Comparison of ENCODE assay signal across 19 cellular contexts in genomic region chr11:111691731-111692130, GRCh38.
"Had no signal": no experiment of that assay in that cellular context is flagged by ENCODE, and none has a peak within 500 bp of the region (broad histone marks: within the 10 kb centered on the region; RNA-seq: fewer than 3 reads in every experiment).

No MANE protein-coding gene starts in this region.

- FAIRE-seq: bronchial epithelial cell had no signal

- H3K4me3 ChIP-seq: left lung, spleen had no signal

- H3K9me3 ChIP-seq: left lung, spleen had no signal

- H3K27ac Mint-ChIP-seq: activated T-cell treated with anti-CD3 and anti-CD28 coated beads, Interleukin-2, amount 50 U/mL, for 72 hours; dendritic cell treated with granulocyte-macrophage colony-stimulating factor and Interleukin-4, amounts not matched to agents 40 ng/mL and 50 ng/mL, for 4 days; effector memory CD8-positive, alpha-beta T cell; stimulated activated naive B cell treated with anti-CD40 and anti-IgM and Interleukin-4, amounts not matched to agents 10 μg/mL and 1 μg/mL and 100 μg/mL, for 72 hours had no signal

- DNase-seq: activated CD4-positive, alpha-beta T cell treated with anti-CD3 and anti-CD28 coated beads, Interleukin-2, amount 50 U/mL, for 4 hours; activated effector memory CD4-positive, alpha-beta T cell treated with anti-CD3 and anti-CD28 coated beads, Interleukin-2, amount 50 U/mL, for 16 hours; activated naive CD4-positive, alpha-beta T cell treated with anti-CD3 and anti-CD28 coated beads, Interleukin-2, amount 50 U/mL, for 16 hours; activated T-cell treated with anti-CD3 and anti-CD28 coated beads, Interleukin-2, amount 50 U/mL, for 72 hours; aorta; effector memory CD8-positive, alpha-beta T cell; foreskin keratinocyte; glutamatergic neuron; islet precursor cell; left lung; midbrain; spleen; stimulated activated naive B cell treated with anti-CD40 and anti-IgM and Interleukin-4, amounts not matched to agents 10 μg/mL and 1 μg/mL and 100 μg/mL, for 72 hours; SW 1271; T-helper 2 cell; WERI-Rb-1 had no signal

- H3K27me3 Mint-ChIP-seq: dendritic cell treated with granulocyte-macrophage colony-stimulating factor and Interleukin-4, amounts not matched to agents 40 ng/mL and 50 ng/mL, for 4 days; effector memory CD8-positive, alpha-beta T cell; stimulated activated naive B cell treated with anti-CD40 and anti-IgM and Interleukin-4, amounts not matched to agents 10 μg/mL and 1 μg/mL and 100 μg/mL, for 72 hours had no signal

- ATAC-seq: activated T-cell treated with anti-CD3 and anti-CD28 coated beads, Interleukin-2, amount 50 U/mL, for 72 hours; effector memory CD8-positive, alpha-beta T cell; foreskin keratinocyte; left lung; stimulated activated naive B cell treated with anti-CD40 and anti-IgM and Interleukin-4, amounts not matched to agents 10 μg/mL and 1 μg/mL and 100 μg/mL, for 72 hours had no signal

- H3K4me3 Mint-ChIP-seq: activated T-cell treated with anti-CD3 and anti-CD28 coated beads, Interleukin-2, amount 50 U/mL, for 72 hours; dendritic cell treated with granulocyte-macrophage colony-stimulating factor and Interleukin-4, amounts not matched to agents 40 ng/mL and 50 ng/mL, for 4 days; effector memory CD8-positive, alpha-beta T cell; stimulated activated naive B cell treated with anti-CD40 and anti-IgM and Interleukin-4, amounts not matched to agents 10 μg/mL and 1 μg/mL and 100 μg/mL, for 72 hours had no signal

- H3K27ac ChIP-seq: epithelial cell of prostate, foreskin keratinocyte, left lung, spleen, WERI-Rb-1 had no signal

- H3K4me1 ChIP-seq: foreskin keratinocyte had no signal

- H3K27me3 ChIP-seq: foreskin keratinocyte, left lung, spleen had no signal

- H3K9me3 Mint-ChIP-seq: activated T-cell treated with anti-CD3 and anti-CD28 coated beads, Interleukin-2, amount 50 U/mL, for 72 hours; dendritic cell treated with granulocyte-macrophage colony-stimulating factor and Interleukin-4, amounts not matched to agents 40 ng/mL and 50 ng/mL, for 4 days; effector memory CD8-positive, alpha-beta T cell; stimulated activated naive B cell treated with anti-CD40 and anti-IgM and Interleukin-4, amounts not matched to agents 10 μg/mL and 1 μg/mL and 100 μg/mL, for 72 hours had no signal
